ENCODE assay signal across 33 cellular contexts in genomic region chr14:51444381-51445000, GRCh38.
DNase-seq lines count a peak whose midpoint lies in the region; ATAC-seq and TF ChIP-seq lines count a peak whose summit lies in the region.
"Had no signal": no experiment of that assay in that cellular context is flagged by ENCODE, and none has a peak within 500 bp of the region (broad histone marks: within the 10 kb centered on the region; RNA-seq: fewer than 3 reads in every experiment).

No MANE protein-coding gene starts in this region.

- H3K27me3 ChIP-seq in PC-3 (ENCODE audit: low read length): no peaks in the 10 kb centered on the region
- H3K27me3 ChIP-seq: colonic mucosa, MG63, right lobe of liver, tibial nerve had no signal

- H3K9me3 Mint-ChIP-seq in chondrocyte (ENCODE audit: low read depth): no peaks in the 10 kb centered on the region
- no peaks in the 10 kb centered on the region for H3K9me3 Mint-ChIP-seq in neural crest cell
- no peaks in the 10 kb centered on the region for H3K9me3 Mint-ChIP-seq in activated T-cell treated with anti-CD3 and anti-CD28 coated beads, Interleukin-2, amount 50 U/mL, for 24 hours
- H3K9me3 Mint-ChIP-seq: activated CD8-positive, alpha-beta T cell treated with anti-CD3 and anti-CD28 coated beads for 36 hours; activated naive CD4-positive, alpha-beta T cell treated with anti-CD3 and anti-CD28 coated beads, Interleukin-2, amount 50 U/mL, for 24 hours; mesothelial cell of epicardium; naive thymus-derived CD4-positive, alpha-beta T cell had no signal

- no peak overlapping the region for H2AFZ ChIP-seq in PC-3 (ENCODE audit: low read length)

- peak overlapping the region; percentile 95 for H3K27ac ChIP-seq in PC-3 (ENCODE audit: low read length)
- H3K27ac ChIP-seq: colonic mucosa, right lobe of liver, tibial nerve, VCaP had no signal

- H3K4me2 ChIP-seq in PC-3 (ENCODE audit: low read length): no peak overlapping the region

- H3K4me1 ChIP-seq in PC-3 (ENCODE audit: insufficient read depth, low read length): peaks cover 56% of the 10 kb centered on the region
- H3K4me1 ChIP-seq: colonic mucosa had no signal

- H3K79me2 ChIP-seq in PC-3 (ENCODE audit: low read length): no peaks in the 10 kb centered on the region

- CTCF ChIA-PET in PC-3 (lab: Charles Lee): no interaction called here

- H3K36me3 ChIP-seq in PC-3 (ENCODE audit: low read depth, low read length): no peaks in the 10 kb centered on the region
- H3K36me3 ChIP-seq: colonic mucosa, MG63, right lobe of liver, tibial nerve had no signal

- H3K9me3 ChIP-seq in PC-3 (ENCODE audit: low read length): no peaks in the 10 kb centered on the region
- H3K9me3 ChIP-seq: colonic mucosa, MG63, right lobe of liver, tibial nerve had no signal

- H3K36me3 Mint-ChIP-seq in chondrocyte (ENCODE audit: low read depth): no peaks in the 10 kb centered on the region
- no peaks in the 10 kb centered on the region for H3K36me3 Mint-ChIP-seq in neural crest cell (ENCODE audit: low read depth)
- no peaks in the 10 kb centered on the region for H3K36me3 Mint-ChIP-seq in activated T-cell treated with anti-CD3 and anti-CD28 coated beads, Interleukin-2, amount 50 U/mL, for 24 hours (ENCODE audit: low read depth)
- H3K36me3 Mint-ChIP-seq: activated naive CD4-positive, alpha-beta T cell treated with anti-CD3 and anti-CD28 coated beads, Interleukin-2, amount 50 U/mL, for 24 hours; mesothelial cell of epicardium; naive thymus-derived CD4-positive, alpha-beta T cell had no signal

- TF ChIP-seq CTCF in PC-3 (conservative IDR thresholded peaks at IDR 0.05; ENCODE audit: low read depth, low read length): no peak
- no peak for TF ChIP-seq CTCF in chondrocyte (IDR thresholded peaks at IDR 0.05)
- TF ChIP-seq CTCF in neural crest cell (conservative IDR thresholded peaks at IDR 0.05): no peak

- BruUV-seq in PC-3 (replicated peaks; lab: Mats Ljungman, UMichigan): no TSS peak

- H3K4me3 Mint-ChIP-seq in chondrocyte (ENCODE audit: unreplicated experiment): no peak overlapping the region
- no peak overlapping the region for H3K4me3 Mint-ChIP-seq in neural crest cell
- no peak overlapping the region for H3K4me3 Mint-ChIP-seq in activated T-cell treated with anti-CD3 and anti-CD28 coated beads, Interleukin-2, amount 50 U/mL, for 24 hours
- H3K4me3 Mint-ChIP-seq: activated CD4-positive, alpha-beta T cell treated with anti-CD3 and anti-CD28 coated beads for 36 hours; activated CD8-positive, alpha-beta T cell treated with anti-CD3 and anti-CD28 coated beads for 36 hours; activated naive CD4-positive, alpha-beta T cell treated with anti-CD3 and anti-CD28 coated beads, Interleukin-2, amount 50 U/mL, for 24 hours; mesothelial cell of epicardium; naive thymus-derived CD4-positive, alpha-beta T cell had no signal

- no peak overlapping the region for H3K4me3 ChIP-seq in PC-3 (ENCODE audit: low read length)
- H3K4me3 ChIP-seq: colonic mucosa, MG63, right lobe of liver, tibial nerve had no signal

- POLR2A ChIA-PET in PC-3 (lab: Charles Lee; ENCODE audit: unreplicated experiment): interaction anchor here (0.5 kb wide), 1 partner anchor 46 kb away, joined by 4 read pairs; no protein-coding TSS in a partner anchor

- H3K27ac Mint-ChIP-seq in chondrocyte (ENCODE audit: unreplicated experiment): peak overlapping the region; percentile 98
- H3K27ac Mint-ChIP-seq in neural crest cell (ENCODE audit: unreplicated experiment): peak overlapping the region; percentile 55
- H3K27ac Mint-ChIP-seq in activated T-cell treated with anti-CD3 and anti-CD28 coated beads, Interleukin-2, amount 50 U/mL, for 24 hours: no peak overlapping the region
- H3K27ac Mint-ChIP-seq: activated CD4-positive, alpha-beta T cell treated with anti-CD3 and anti-CD28 coated beads for 36 hours; activated CD8-positive, alpha-beta T cell treated with anti-CD3 and anti-CD28 coated beads for 36 hours; activated naive CD4-positive, alpha-beta T cell treated with anti-CD3 and anti-CD28 coated beads, Interleukin-2, amount 50 U/mL, for 24 hours; mesothelial cell of epicardium; naive thymus-derived CD4-positive, alpha-beta T cell; progenitor cell of endocrine pancreas had no signal

- no peaks in the 10 kb centered on the region for H3K27me3 Mint-ChIP-seq in chondrocyte (ENCODE audit: low read depth)
- H3K27me3 Mint-ChIP-seq in neural crest cell (ENCODE audit: low read depth): no peaks in the 10 kb centered on the region
- peaks cover 32% of the 10 kb centered on the region for H3K27me3 Mint-ChIP-seq in activated T-cell treated with anti-CD3 and anti-CD28 coated beads, Interleukin-2, amount 50 U/mL, for 24 hours

- no peaks in the 10 kb centered on the region for H3K9me2 ChIP-seq in PC-3 (replicated peaks; ENCODE audit: low read length)

- no peak overlapping the region for H3K9ac ChIP-seq in PC-3 (ENCODE audit: low read length)

- ATAC-seq in PC-3 (no peak), left lobe of liver (no peak), GM18873 (IDR thresholded peaks at IDR 0.05; ENCODE audit: low FRiP score, unreplicated experiment) (no peak)
- ATAC-seq: activated CD4-positive, alpha-beta T cell treated with anti-CD3 and anti-CD28 coated beads for 36 hours; activated CD8-positive, alpha-beta T cell treated with anti-CD3 and anti-CD28 coated beads for 36 hours; left ventricle myocardium superior; naive thymus-derived CD4-positive, alpha-beta T cell; Panc1; right lobe of liver had no signal

- DNase-seq in Daoy (ENCODE audit: low read depth) (peak; percentile 18), PC-3 (no peak), chondrocyte (ENCODE audit: low spot score) (no peak), neural crest cell (ENCODE audit: low read depth, low spot score) (no peak), left lobe of liver (ENCODE audit: low spot score) (no peak), DMS153 (lab: John Stamatoyannopoulos, UW) (no peak)
- DNase-seq in activated T-cell treated with anti-CD3 and anti-CD28 coated beads, Interleukin-2, amount 50 U/mL, for 24 hours: no peak
- DNase-seq: ACHN; activated CD4-positive, alpha-beta T cell treated with anti-CD3 and anti-CD28 coated beads for 36 hours; activated CD8-positive, alpha-beta memory T cell treated with anti-CD3 and anti-CD28 coated beads, Interleukin-2, amount 50 U/mL, for 48 hours; activated CD8-positive, alpha-beta T cell treated with anti-CD3 and anti-CD28 coated beads for 36 hours; amniotic stem cell; colonic mucosa; effector CD8-positive, alpha-beta T cell; GOT3; left ventricle myocardium superior; MG63; naive thymus-derived CD4-positive, alpha-beta T cell; NCI-H1417; NCI-H2029; NCI-H526; NK-92 treated with Interleukin-12 subunit alpha and Interleukin-12 subunit beta, amount 100 ng/mL, for 24 hours; right lobe of liver; SHP77 treated with DMSO at 0.1 percent for 48 hours; stimulated activated CD4-positive, alpha-beta T cell treated with anti-CD3 and anti-CD28 coated beads, Interleukin-4, amount 100 ng/mL, for 1 hour; T-helper 9 cell had no signal

- no peaks in the 10 kb centered on the region for H4K20me1 ChIP-seq in PC-3 (ENCODE audit: low read length)

- H3F3A ChIP-seq in PC-3 (ENCODE audit: low read length, unreplicated experiment): peaks cover 19% of the 10 kb centered on the region

- intact Hi-C loops in PC-3 (cut with micrococcal nuclease): loop anchor here (5.0 to 10.0 kb wide), 2 partner anchors 147 to 330 kb away; no protein-coding TSS in a partner anchor

- H3K4me1 Mint-ChIP-seq in chondrocyte (ENCODE audit: low read depth): peaks cover 63% of the 10 kb centered on the region
- peaks cover 28% of the 10 kb centered on the region for H3K4me1 Mint-ChIP-seq in neural crest cell
- H3K4me1 Mint-ChIP-seq in activated T-cell treated with anti-CD3 and anti-CD28 coated beads, Interleukin-2, amount 50 U/mL, for 24 hours (ENCODE audit: low read depth): no peaks in the 10 kb centered on the region
- H3K4me1 Mint-ChIP-seq: activated CD4-positive, alpha-beta T cell treated with anti-CD3 and anti-CD28 coated beads for 36 hours; activated naive CD4-positive, alpha-beta T cell treated with anti-CD3 and anti-CD28 coated beads, Interleukin-2, amount 50 U/mL, for 24 hours; naive thymus-derived CD4-positive, alpha-beta T cell had no signal
